ENCODE assay signal across 8 cellular contexts in the genomic region with DNA sequence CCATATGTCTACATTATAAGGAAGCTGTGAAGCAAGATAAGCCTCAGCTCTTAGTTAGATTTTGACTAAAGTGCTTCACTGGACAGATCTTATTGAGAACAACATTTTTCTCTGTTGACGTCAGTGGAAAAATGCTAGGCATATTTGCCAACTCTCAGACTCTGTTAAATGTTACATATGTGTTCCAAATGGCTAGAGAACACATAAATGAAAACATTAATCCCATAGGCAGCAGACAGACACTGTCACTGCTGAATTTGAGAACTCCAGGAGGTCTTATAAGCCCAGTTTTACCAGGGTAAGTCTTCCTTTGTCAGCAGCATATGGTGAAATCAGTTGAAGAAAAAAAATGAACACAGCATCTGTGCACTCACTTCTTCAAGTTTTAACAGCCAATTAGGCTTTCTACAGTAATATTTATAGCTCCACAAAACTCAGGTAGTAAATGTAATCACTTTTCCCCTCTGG.
DNase-seq lines count a peak whose midpoint lies in the region; ATAC-seq and TF ChIP-seq lines count a peak whose summit lies in the region.

No MANE protein-coding gene starts in this region.

- no peaks in the 10 kb centered on the region for H3K9me3 ChIP-seq in RWPE2 (ENCODE audit: severe bottlenecking)
- no peaks in the 10 kb centered on the region for H3K9me3 ChIP-seq in CD8-positive, alpha-beta memory T cell (ENCODE audit: low read length)

- in situ Hi-C loops in ACHN (cut with HindIII; ENCODE audit: low pct_ligation_motif_present, low pct_unique_long_range_greater_than_20kb, low sequenced_read_pairs): no loop called here

- no peaks in the 10 kb centered on the region for H3K27me3 Mint-ChIP-seq in progenitor cell of endocrine pancreas
- no peaks in the 10 kb centered on the region for H3K27me3 Mint-ChIP-seq in CD8-positive, alpha-beta memory T cell

- peak overlapping the region; percentile 11 for H3K27ac Mint-ChIP-seq in progenitor cell of endocrine pancreas
- peak overlapping the region in 1 of 8 donors; percentile 42 for H3K27ac Mint-ChIP-seq in CD8-positive, alpha-beta memory T cell

- DNase-seq in DMS 273 treated with DMSO at 0.1 percent for 48 hours (lab: John Stamatoyannopoulos, UW): peak; percentile 86
- DNase-seq in RWPE2 (ENCODE audit: low spot score): no peak
- DNase-seq in fibroblast of the conjunctiva (ENCODE audit: low read depth): peak; percentile 71
- DNase-seq in progenitor cell of endocrine pancreas (ENCODE audit: low spot score, unreplicated experiment): no peak
- no peak for DNase-seq in activated CD4-positive, CD25-positive, alpha-beta regulatory T cell (lab: John Stamatoyannopoulos, UW)
- DNase-seq in ACHN: no peak
- DNase-seq in CD8-positive, alpha-beta memory T cell: no peak

- POLR2A ChIA-PET in CD8-positive, alpha-beta memory T cell (lab: Charles Lee): no interaction called here

- CTCF ChIA-PET in CD8-positive, alpha-beta memory T cell (lab: Charles Lee): interaction anchor here (1.8 to 2.5 kb wide), 2 partner anchors 10 to 27 kb away, joined by 5 to 11 read pairs; no protein-coding TSS in a partner anchor

- no peak overlapping the region for H3K4me3 Mint-ChIP-seq in progenitor cell of endocrine pancreas (ENCODE audit: low read depth)
- H3K4me3 Mint-ChIP-seq in CD8-positive, alpha-beta memory T cell: no peak overlapping the region

- no peak for TF ChIP-seq CTCF in RWPE2 (IDR thresholded peaks at IDR 0.05; ENCODE audit: poor library complexity, severe bottlenecking)
- no peak for TF ChIP-seq CTCF in progenitor cell of endocrine pancreas (IDR thresholded peaks at IDR 0.05; ENCODE audit: unreplicated experiment)

- no peaks in the 10 kb centered on the region for H3K36me3 ChIP-seq in RWPE2 (ENCODE audit: low read depth)
- no peaks in the 10 kb centered on the region for H3K36me3 ChIP-seq in CD8-positive, alpha-beta memory T cell (ENCODE audit: insufficient read depth, low read length)

- peaks cover 7% of the 10 kb centered on the region for H3K9me3 Mint-ChIP-seq in progenitor cell of endocrine pancreas (ENCODE audit: low read depth)
- peaks cover 0 to 5% (median 2%) of the 10 kb centered on the region in 5 donors for H3K9me3 Mint-ChIP-seq in CD8-positive, alpha-beta memory T cell

- no peaks in the 10 kb centered on the region for H3K27me3 ChIP-seq in RWPE2 (ENCODE audit: insufficient read depth, poor library complexity, severe bottlenecking)
- no peaks in the 10 kb centered on the region for H3K27me3 ChIP-seq in CD8-positive, alpha-beta memory T cell (ENCODE audit: insufficient read depth, low read length, poor library complexity, severe bottlenecking)

- H3K27ac ChIP-seq in RWPE2 (ENCODE audit: poor library complexity, severe bottlenecking): no peak overlapping the region
- no peak overlapping the region for H3K27ac ChIP-seq in CD8-positive, alpha-beta memory T cell (ENCODE audit: low read depth, low read length)

- no peak overlapping the region for H3K4me3 ChIP-seq in RWPE2 (ENCODE audit: severe bottlenecking)
- H3K4me3 ChIP-seq in CD8-positive, alpha-beta memory T cell (ENCODE audit: low read length): no peak overlapping the region

- H3K4me1 Mint-ChIP-seq in progenitor cell of endocrine pancreas (ENCODE audit: low read depth): peaks cover 17% of the 10 kb centered on the region
- H3K4me1 Mint-ChIP-seq in CD8-positive, alpha-beta memory T cell: peaks cover 53 to 79% (median 72%) of the 10 kb centered on the region in 3 donors

- H3K36me3 Mint-ChIP-seq in progenitor cell of endocrine pancreas (ENCODE audit: insufficient read depth): peaks cover 8% of the 10 kb centered on the region
- peaks cover 6 to 17% (median 9%) of the 10 kb centered on the region in 3 donors for H3K36me3 Mint-ChIP-seq in CD8-positive, alpha-beta memory T cell

- peaks cover 5% of the 10 kb centered on the region for H3K4me1 ChIP-seq in RWPE2 (ENCODE audit: insufficient read depth, poor library complexity, severe bottlenecking)
- peaks cover 29% of the 10 kb centered on the region for H3K4me1 ChIP-seq in CD8-positive, alpha-beta memory T cell (ENCODE audit: insufficient read depth, low read length)

- ATAC-seq in RWPE2 (ENCODE audit: low read depth) (peak; percentile 52; the same call in 2 of the 3 replicates), GM21576 (IDR thresholded peaks at IDR 0.05; ENCODE audit: unreplicated experiment) (no peak)

Comparison
In these comparisons a context has a peak if more than half of its experiments do, and no peak if none do; other contexts are left out.
1. DNase-seq: peak in DMS 273 treated with DMSO at 0.1 percent for 48 hours (single experiment) and fibroblast of the conjunctiva (single experiment); none in RWPE2 (single experiment), progenitor cell of endocrine pancreas (single experiment), activated CD4-positive, CD25-positive, alpha-beta regulatory T cell (0 of 4), ACHN (single experiment) and CD8-positive, alpha-beta memory T cell (0 of 5).